In genomic region chr2:1656326-1656960, GRCh38 we compare ENCODE assay signal across 1 cellular context.
TF ChIP-seq lines count a peak whose summit lies in the region.

No MANE protein-coding gene starts in this region.

TF ChIP-seq in H1, 55 proteins besides CTCF, POLR2A, EP300 and RAD21 (continued from another document):
- TF ChIP-seq PHF8 (conservative IDR thresholded peaks at IDR 0.05; ENCODE audit: low read depth, low read length) (no peak), RBBP5 (IDR thresholded peaks at IDR 0.05; ENCODE audit: borderline replicate concordance, low read depth, low read length) (no peak), BRCA1 (IDR thresholded peaks at IDR 0.05; ENCODE audit: low read depth, low read length) (no peak), BCL11A (IDR thresholded peaks at IDR 0.05; ENCODE audit: low read depth in 2 of 2, low read length in 2 of 2) (no peak), JUND (IDR thresholded peaks at IDR 0.05; ENCODE audit: low read length) (no peak)
